Comparison of ENCODE assay signal across 11 cellular contexts in genomic region chr1:190084552-190084951, GRCh38.
DNase-seq lines count a peak whose midpoint lies in the region; ATAC-seq, FAIRE-seq and TF ChIP-seq lines count a peak whose summit lies in the region.
"Had no signal": no experiment of that assay in that cellular context is flagged by ENCODE, and none has a peak within 500 bp of the region (broad histone marks: within the 10 kb centered on the region; RNA-seq: fewer than 3 reads in every experiment).

No MANE protein-coding gene starts in this region.

- no peaks in the 10 kb centered on the region for H3K36me3 ChIP-seq in endothelial cell of umbilical vein (ENCODE audit: control insufficient read depth in 2 of 2, extremely low read depth in 1 of 2, insufficient read depth in 2 of 2, low read length in 2 of 2)
- H3K36me3 ChIP-seq: BLaER1 treated with 17β-estradiol and CSF1 and Interleukin-3, amounts not matched to agents 10 nM and 100 nM; vagina had no signal

- peak overlapping the region; percentile 54 for H2AFZ ChIP-seq in endothelial cell of umbilical vein (ENCODE audit: low read depth, low read length)

- no peaks in the 10 kb centered on the region for H3K4me1 Mint-ChIP-seq in natural killer cell treated with Interleukin-12 subunit alpha and Interleukin-12 subunit beta and Interleukin-15 and Interleukin-18, amount 100 ng/mL, for 72 hours (ENCODE audit: low read depth in 2 of 2)

- no peaks in the 10 kb centered on the region for H3K9me3 ChIP-seq in endothelial cell of umbilical vein (replicated peaks; ENCODE audit: control insufficient read depth, insufficient read depth, low read length)
- H3K9me3 ChIP-seq: BLaER1 treated with 17β-estradiol and CSF1 and Interleukin-3, amounts not matched to agents 10 nM and 100 nM; vagina had no signal

- BruUV-seq in endothelial cell of umbilical vein (replicated peaks; lab: Mats Ljungman, UMichigan): no TSS peak

- H3K9me3 Mint-ChIP-seq in natural killer cell treated with Interleukin-12 subunit alpha and Interleukin-12 subunit beta and Interleukin-15 and Interleukin-18, amount 100 ng/mL, for 72 hours: no peaks in the 10 kb centered on the region

- H3K27me3 Mint-ChIP-seq in natural killer cell treated with Interleukin-12 subunit alpha and Interleukin-12 subunit beta and Interleukin-15 and Interleukin-18, amount 100 ng/mL, for 72 hours: no peaks in the 10 kb centered on the region

- CTCF ChIA-PET in endothelial cell of umbilical vein (lab: Charles Lee): interaction anchor here (1.4 kb wide), 1 partner anchor 11 kb away, joined by 3 read pairs; no protein-coding TSS in a partner anchor

- DNase-seq in NCI-H460 (ENCODE audit: extremely low read depth, low read depth): peak; percentile 6
- no peak for DNase-seq in endothelial cell of umbilical vein (ENCODE audit: low read depth, low spot score)
- DNase-seq in CD1c-positive myeloid dendritic cell (ENCODE audit: extremely low spot score): no peak
- no peak for DNase-seq in natural killer cell treated with Interleukin-12 subunit alpha and Interleukin-12 subunit beta and Interleukin-15 and Interleukin-18, amount 100 ng/mL, for 72 hours (ENCODE audit: low spot score)
- DNase-seq in DMS114 treated with DMSO at 0.1 percent for 48 hours (lab: John Stamatoyannopoulos, UW; ENCODE audit: unreplicated experiment): no peak
- no peak for DNase-seq in NCI-H1105 treated with DMSO at 0.1 percent for 48 hours (lab: John Stamatoyannopoulos, UW)
- DNase-seq: NCI-H774 had no signal

- no peaks in the 10 kb centered on the region for H3K36me3 Mint-ChIP-seq in natural killer cell treated with Interleukin-12 subunit alpha and Interleukin-12 subunit beta and Interleukin-15 and Interleukin-18, amount 100 ng/mL, for 72 hours

- intact Hi-C loops in endothelial cell of umbilical vein (cut with micrococcal nuclease): no loop called here

- POLR2A ChIA-PET in endothelial cell of umbilical vein (lab: Charles Lee): no interaction called here

- TF ChIP-seq CTCF in C4-2B (conservative IDR thresholded peaks at IDR 0.05) (peak; percentile 76), GM12874 (IDR thresholded peaks at IDR 0.05; ENCODE audit: insufficient read depth, low read depth, low read length) (peak; percentile 62), endothelial cell of umbilical vein (IDR thresholded peaks at IDR 0.05; ENCODE audit: extremely low read depth in 1 of 2, insufficient read depth in 1 of 2, low read depth in 1 of 2, low read length in 2 of 2) (peak in 1 of 2 donors; percentile 9)

- H3K4me3 ChIP-seq in endothelial cell of umbilical vein (replicated peaks in 1 of 3; ENCODE audit: insufficient read depth in 1 of 3, low read depth in 1 of 3, low read length in 3 of 3): no peak overlapping the region
- H3K4me3 ChIP-seq: BLaER1 treated with 17β-estradiol and CSF1 and Interleukin-3, amounts not matched to agents 10 nM and 100 nM; vagina had no signal

- dilution Hi-C loops in endothelial cell of umbilical vein (cut with MboI; ENCODE audit: extremely low pct_ligation_motif_present, low sequenced_read_pairs): no loop called here

- no peak overlapping the region for H3K27ac ChIP-seq in C4-2B
- no peak overlapping the region for H3K27ac ChIP-seq in endothelial cell of umbilical vein (ENCODE audit: insufficient read depth, low read depth, low read length)
- H3K27ac ChIP-seq: BLaER1 treated with 17β-estradiol and CSF1 and Interleukin-3, amounts not matched to agents 10 nM and 100 nM; vagina had no signal

- no peaks in the 10 kb centered on the region for H4K20me1 ChIP-seq in endothelial cell of umbilical vein (replicated peaks; ENCODE audit: control insufficient read depth, extremely low read depth, insufficient read depth, low read length)
- H4K20me1 ChIP-seq: BLaER1 treated with 17β-estradiol and CSF1 and Interleukin-3, amounts not matched to agents 10 nM and 100 nM had no signal

- no peaks in the 10 kb centered on the region for H3K4me1 ChIP-seq in endothelial cell of umbilical vein (ENCODE audit: control insufficient read depth, extremely low read depth, insufficient read depth, low read length)
- H3K4me1 ChIP-seq: BLaER1 treated with 17β-estradiol and CSF1 and Interleukin-3, amounts not matched to agents 10 nM and 100 nM; vagina had no signal

- H3K4me2 ChIP-seq in endothelial cell of umbilical vein (ENCODE audit: insufficient read depth, low read length): no peak overlapping the region
- H3K4me2 ChIP-seq: BLaER1 treated with 17β-estradiol and CSF1 and Interleukin-3, amounts not matched to agents 10 nM and 100 nM had no signal

- no peaks in the 10 kb centered on the region for H3K27me3 ChIP-seq in endothelial cell of umbilical vein (ENCODE audit: control insufficient read depth in 2 of 2, insufficient read depth in 2 of 2, low read length in 2 of 2)
- H3K27me3 ChIP-seq: BLaER1 treated with 17β-estradiol and CSF1 and Interleukin-3, amounts not matched to agents 10 nM and 100 nM; vagina had no signal

- H3K79me2 ChIP-seq in endothelial cell of umbilical vein (ENCODE audit: control insufficient read depth, insufficient read depth, low read length): no peaks in the 10 kb centered on the region

- H3K9ac ChIP-seq in endothelial cell of umbilical vein (replicated peaks; ENCODE audit: extremely low read depth, insufficient read depth, low read length): no peak overlapping the region
- H3K9ac ChIP-seq: BLaER1 treated with 17β-estradiol and CSF1 and Interleukin-3, amounts not matched to agents 10 nM and 100 nM had no signal

- no peak overlapping the region for H3K27ac Mint-ChIP-seq in natural killer cell treated with Interleukin-12 subunit alpha and Interleukin-12 subunit beta and Interleukin-15 and Interleukin-18, amount 100 ng/mL, for 72 hours

- no peak for TF ChIP-seq POLR2A in endothelial cell of umbilical vein (IDR thresholded peaks at IDR 0.05; ENCODE audit: low read depth, low read length)

- no peak for ATAC-seq in natural killer cell treated with Interleukin-12 subunit alpha and Interleukin-12 subunit beta and Interleukin-15 and Interleukin-18, amount 100 ng/mL, for 72 hours

- H3K9me1 ChIP-seq in endothelial cell of umbilical vein (replicated peaks; ENCODE audit: control insufficient read depth, extremely low read depth, insufficient read depth, low read length): no peaks in the 10 kb centered on the region

- H3K4me3 Mint-ChIP-seq in natural killer cell treated with Interleukin-12 subunit alpha and Interleukin-12 subunit beta and Interleukin-15 and Interleukin-18, amount 100 ng/mL, for 72 hours: no peak overlapping the region

- no peak for FAIRE-seq in endothelial cell of umbilical vein (lab: Jason Lieb, UNC)

TF ChIP-seq in endothelial cell of umbilical vein, 7 proteins besides CTCF, POLR2A, EP300 and RAD21:
- TF ChIP-seq JUN (IDR thresholded peaks at IDR 0.05; ENCODE audit: borderline replicate concordance, insufficient read depth, insufficient read length, low read depth): no peak
- TF ChIP-seq, protein P1, sequence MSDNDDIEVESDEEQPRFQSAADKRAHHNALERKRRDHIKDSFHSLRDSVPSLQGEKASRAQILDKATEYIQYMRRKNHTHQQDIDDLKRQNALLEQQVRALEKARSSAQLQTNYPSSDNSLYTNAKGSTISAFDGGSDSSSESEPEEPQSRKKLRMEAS (IDR thresholded peaks at IDR 0.05; ENCODE audit: insufficient read depth, insufficient read length): no peak
- no peak for TF ChIP-seq FOS (IDR thresholded peaks at IDR 0.05; ENCODE audit: borderline replicate concordance, insufficient read depth, low read length)
- no peak for TF ChIP-seq EZH2 (IDR thresholded peaks at IDR 0.05; ENCODE audit: borderline replicate concordance, low read depth, low read length, severe bottlenecking)
- TF ChIP-seq MYC (IDR thresholded peaks at IDR 0.05; ENCODE audit: low read depth, low read length): no peak
- TF ChIP-seq POLR2AphosphoS5 (IDR thresholded peaks at IDR 0.05; ENCODE audit: insufficient read depth, low read depth, low read length): no peak
- no peak for TF ChIP-seq GATA2 (IDR thresholded peaks at IDR 0.05; ENCODE audit: insufficient read depth, insufficient read length, low read depth, low read length)
TF ChIP-seq in endothelial cell of umbilical vein: peak in this region for 0.
